13 cellular contexts compared by ENCODE assay signal in genomic region chr12:99959549-99960170, GRCh38. TPM values are rescaled to one million over a fixed set of nuclear protein-coding genes. Genes with fewer than 3 reads are reported as not detected.
DNase-seq lines count a peak whose midpoint lies in the region; ATAC-seq, FAIRE-seq and TF ChIP-seq lines count a peak whose summit lies in the region.
"Had no signal": no experiment of that assay in that cellular context is flagged by ENCODE, and none has a peak within 500 bp of the region (broad histone marks: within the 10 kb centered on the region; RNA-seq: fewer than 3 reads in every experiment).

No MANE protein-coding gene starts in this region.

- no peaks in the 10 kb centered on the region for H3K36me3 Mint-ChIP-seq in glutamatergic neuron (ENCODE audit: unreplicated experiment)
- H3K36me3 Mint-ChIP-seq in activated CD4-positive, alpha-beta T cell treated with anti-CD3 and anti-CD28 coated beads, Interleukin-2, amount 10 ng/mL, durations not matched to agents 24 days and 14 days (ENCODE audit: low read depth), result no peaks in the 10 kb centered on the region
- H3K36me3 Mint-ChIP-seq: stimulated activated memory B cell treated with anti-CD40 and anti-IgM and Interleukin-4, amounts not matched to agents 10 μg/mL and 1 μg/mL and 100 μg/mL, for 72 hours had no signal

- POLR2A ChIA-PET in PC-3 (lab: Charles Lee; ENCODE audit: unreplicated experiment), result interaction anchor here (0.6 to 0.7 kb wide), 3 partner anchors 9 to 365 kb away, joined by 3 to 6 read pairs (median 6); no protein-coding TSS in a partner anchor

- H3K9me3 Mint-ChIP-seq in glutamatergic neuron (ENCODE audit: unreplicated experiment), result peaks cover 2% of the 10 kb centered on the region
- H3K9me3 Mint-ChIP-seq in activated CD4-positive, alpha-beta T cell treated with anti-CD3 and anti-CD28 coated beads, Interleukin-2, amount 10 ng/mL, durations not matched to agents 24 days and 14 days, result no peaks in the 10 kb centered on the region
- H3K9me3 Mint-ChIP-seq: nephron; stimulated activated memory B cell treated with anti-CD40 and anti-IgM and Interleukin-4, amounts not matched to agents 10 μg/mL and 1 μg/mL and 100 μg/mL, for 72 hours had no signal

- H3K4me3 Mint-ChIP-seq in glutamatergic neuron (ENCODE audit: unreplicated experiment), result no peak overlapping the region
- no peak overlapping the region for H3K4me3 Mint-ChIP-seq in activated CD4-positive, alpha-beta T cell treated with anti-CD3 and anti-CD28 coated beads, Interleukin-2, amount 10 ng/mL, durations not matched to agents 24 days and 14 days
- H3K4me3 Mint-ChIP-seq: nephron; stimulated activated memory B cell treated with anti-CD40 and anti-IgM and Interleukin-4, amounts not matched to agents 10 μg/mL and 1 μg/mL and 100 μg/mL, for 72 hours had no signal

- intact Hi-C loops in PC-3 (cut with micrococcal nuclease), result loop anchor here (1.0 kb wide), 2 partner anchors 44 to 148 kb away; no protein-coding TSS in a partner anchor
- intact Hi-C loops in activated CD4-positive, alpha-beta T cell treated with anti-CD3 and anti-CD28 coated beads, Interleukin-2, amount 10 ng/mL, durations not matched to agents 24 days and 14 days (cut with micrococcal nuclease), result no loop called here

- H3K9me2 ChIP-seq in PC-3 (replicated peaks; ENCODE audit: low read length), result no peaks in the 10 kb centered on the region

- H3K4me3 ChIP-seq in PC-3 (ENCODE audit: low read length) (0 out of 2 replicates have a peak overlapping the region, but pooled peaks have one; percentile 12), epithelial cell of esophagus (ENCODE audit: low read length) (no peak overlapping the region)
- H3K4me3 ChIP-seq: dorsolateral prefrontal cortex had no signal

- no peaks in the 10 kb centered on the region for H3K36me3 ChIP-seq in PC-3 (ENCODE audit: low read depth, low read length)

- no peak for FAIRE-seq in frontal cortex (lab: Jason Lieb, UNC)
- FAIRE-seq: TTC549 had no signal

- no peak overlapping the region for H2AFZ ChIP-seq in PC-3 (ENCODE audit: low read length)

- H3K4me1 Mint-ChIP-seq in glutamatergic neuron (ENCODE audit: low read depth, unreplicated experiment), result no peaks in the 10 kb centered on the region
- no peaks in the 10 kb centered on the region for H3K4me1 Mint-ChIP-seq in activated CD4-positive, alpha-beta T cell treated with anti-CD3 and anti-CD28 coated beads, Interleukin-2, amount 10 ng/mL, durations not matched to agents 24 days and 14 days
- H3K4me1 Mint-ChIP-seq: stimulated activated memory B cell treated with anti-CD40 and anti-IgM and Interleukin-4, amounts not matched to agents 10 μg/mL and 1 μg/mL and 100 μg/mL, for 72 hours had no signal

- H3K4me2 ChIP-seq in PC-3 (ENCODE audit: low read length), result peak overlapping the region; percentile 58

- peaks cover 14% of the 10 kb centered on the region; the same call in 1 of the 2 replicates for H3K27me3 ChIP-seq in PC-3 (ENCODE audit: low read length)
- H3K27me3 ChIP-seq: dorsolateral prefrontal cortex had no signal

- H3K9me3 ChIP-seq in PC-3 (ENCODE audit: low read length), result no peaks in the 10 kb centered on the region

- no peak overlapping the region for H3K9ac ChIP-seq in PC-3 (ENCODE audit: low read length)

- H3K79me2 ChIP-seq in PC-3 (ENCODE audit: low read length), result no peaks in the 10 kb centered on the region

- TF ChIP-seq CTCF in PC-3 (conservative IDR thresholded peaks at IDR 0.05; ENCODE audit: low read depth, low read length) (no peak), epithelial cell of esophagus (IDR thresholded peaks at IDR 0.05; ENCODE audit: insufficient read depth, low read depth, low read length, missing control alignments) (no peak), glutamatergic neuron (IDR thresholded peaks at IDR 0.05; ENCODE audit: partially characterized antibody, unreplicated experiment) (no peak)

- peak; percentile 36 for DNase-seq in NCI-H345 (lab: John Stamatoyannopoulos, UW)
- DNase-seq in NCI-H345 treated with DMSO at 0.1 percent for 48 hours (lab: John Stamatoyannopoulos, UW; ENCODE audit: unreplicated experiment), result no peak
- DNase-seq in PC-3, result peak; percentile 95
- DNase-seq in epithelial cell of esophagus (ENCODE audit: low read depth), result peak; percentile 77
- DNase-seq in stromal cell of bone marrow (ENCODE audit: low read depth), result peak; percentile 40
- no peak for DNase-seq in frontal cortex (ENCODE audit: low spot score in 2 of 2)
- no peak for DNase-seq in glutamatergic neuron
- no peak for DNase-seq in activated CD4-positive, alpha-beta T cell treated with anti-CD3 and anti-CD28 coated beads, Interleukin-2, amount 10 ng/mL, durations not matched to agents 24 days and 14 days
- DNase-seq: 8988T had no signal

- peak overlapping the region; percentile 40 for H3K27ac ChIP-seq in PC-3 (ENCODE audit: low read length)

- H3K27me3 Mint-ChIP-seq in glutamatergic neuron (ENCODE audit: unreplicated experiment), result no peaks in the 10 kb centered on the region
- no peaks in the 10 kb centered on the region for H3K27me3 Mint-ChIP-seq in activated CD4-positive, alpha-beta T cell treated with anti-CD3 and anti-CD28 coated beads, Interleukin-2, amount 10 ng/mL, durations not matched to agents 24 days and 14 days

- no peaks in the 10 kb centered on the region for H4K20me1 ChIP-seq in PC-3 (ENCODE audit: low read length)

- no peak overlapping the region for H3K27ac Mint-ChIP-seq in glutamatergic neuron (ENCODE audit: unreplicated experiment)
- no peak overlapping the region for H3K27ac Mint-ChIP-seq in activated CD4-positive, alpha-beta T cell treated with anti-CD3 and anti-CD28 coated beads, Interleukin-2, amount 10 ng/mL, durations not matched to agents 24 days and 14 days
- H3K27ac Mint-ChIP-seq: stimulated activated memory B cell treated with anti-CD40 and anti-IgM and Interleukin-4, amounts not matched to agents 10 μg/mL and 1 μg/mL and 100 μg/mL, for 72 hours had no signal

- H3F3A ChIP-seq in PC-3 (ENCODE audit: low read length, unreplicated experiment), result no peaks in the 10 kb centered on the region

- H3K4me1 ChIP-seq in PC-3 (ENCODE audit: insufficient read depth, low read length), result peaks cover 18% of the 10 kb centered on the region

- BruUV-seq in PC-3 (replicated peaks; lab: Mats Ljungman, UMichigan), result no TSS peak

- CTCF ChIA-PET in PC-3 (lab: Charles Lee), result interaction anchor here (0.6 kb wide), 1 partner anchor 21 kb away, joined by 3 read pairs; no protein-coding TSS in a partner anchor

- peak; percentile 85 for ATAC-seq in PC-3
- ATAC-seq: stimulated activated memory B cell treated with anti-CD40 and anti-IgM and Interleukin-4, amounts not matched to agents 10 μg/mL and 1 μg/mL and 100 μg/mL, for 72 hours had no signal

RNA-seq across cellular contexts. Expression of gene ANKS1B, which starts 25.1 kb away (rescaled TPM):
- total RNA-seq in PC-3 (2014; rRNA removed) (0.07 and 0.98 TPM in 2 replicates), frontal cortex (329 TPM), glutamatergic neuron (ENCODE audit: unreplicated experiment) (11.3 TPM)
- total RNA-seq in activated CD4-positive, alpha-beta T cell treated with anti-CD3 and anti-CD28 coated beads, Interleukin-2, amount 10 ng/mL, durations not matched to agents 24 days and 14 days, result 1.3 and 1.5 TPM in 2 replicates

Comparison
In these comparisons a context has a peak if more than half of its experiments do, and no peak if none do; other contexts are left out.
1. DNase-seq: peak in NCI-H345 (single experiment), PC-3 (single experiment), epithelial cell of esophagus (single experiment) and stromal cell of bone marrow (single experiment); none in NCI-H345 treated with DMSO at 0.1 percent for 48 hours (single experiment), frontal cortex (0 of 2), glutamatergic neuron (single experiment) and activated CD4-positive, alpha-beta T cell treated with anti-CD3 and anti-CD28 coated beads, Interleukin-2, amount 10 ng/mL, durations not matched to agents 24 days and 14 days (single experiment).
2. RNA of gene ANKS1B, which starts 25.1 kb away (total RNA-seq): 329 TPM in frontal cortex (single experiment); 11.3 TPM in glutamatergic neuron (single experiment), 1.3 to 1.5 TPM in activated CD4-positive, alpha-beta T cell treated with anti-CD3 and anti-CD28 coated beads, Interleukin-2, amount 10 ng/mL, durations not matched to agents 24 days and 14 days and 0.07 to 0.98 TPM in PC-3; every median in the first group is over 10 times any median in the second.